ENCODE assay signal across 1 cellular context in the genomic region with DNA sequence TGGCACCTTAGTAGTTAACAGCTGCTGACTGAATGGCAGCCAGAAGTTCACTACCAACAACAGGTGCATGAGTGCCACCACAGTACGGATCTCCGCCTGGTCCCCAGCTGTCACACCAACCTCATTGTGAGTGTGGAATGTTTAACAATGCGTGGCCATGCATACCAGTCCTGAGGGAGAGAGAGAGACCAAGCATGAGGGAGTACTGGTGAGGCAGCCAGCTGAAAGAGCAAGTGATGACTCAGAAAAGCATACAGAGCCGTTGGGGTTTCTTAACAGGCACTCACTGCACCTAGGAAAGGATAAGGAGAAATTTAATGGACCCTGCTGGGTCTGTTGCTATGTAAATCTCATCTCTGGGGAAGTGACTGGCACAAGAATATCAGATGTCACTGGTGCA.
TF ChIP-seq lines count a peak whose summit lies in the region.

No MANE protein-coding gene starts in this region.

TF ChIP-seq in GM23338, 12 proteins besides CTCF, POLR2A, EP300 and RAD21 (continued from another document):
- TF ChIP-seq ZNF462 (CRISPR knock-in tag; IDR thresholded peaks at IDR 0.05) (no peak), NANOG (IDR thresholded peaks at IDR 0.05; ENCODE audit: borderline replicate concordance) (no peak), ZNF114 (CRISPR knock-in tag; IDR thresholded peaks at IDR 0.05) (no peak), STAT1 (IDR thresholded peaks at IDR 0.05; ENCODE audit: unreplicated experiment) (no peak), JUNB (IDR thresholded peaks at IDR 0.05; ENCODE audit: unreplicated experiment) (no peak)
- TF ChIP-seq, protein P1, sequence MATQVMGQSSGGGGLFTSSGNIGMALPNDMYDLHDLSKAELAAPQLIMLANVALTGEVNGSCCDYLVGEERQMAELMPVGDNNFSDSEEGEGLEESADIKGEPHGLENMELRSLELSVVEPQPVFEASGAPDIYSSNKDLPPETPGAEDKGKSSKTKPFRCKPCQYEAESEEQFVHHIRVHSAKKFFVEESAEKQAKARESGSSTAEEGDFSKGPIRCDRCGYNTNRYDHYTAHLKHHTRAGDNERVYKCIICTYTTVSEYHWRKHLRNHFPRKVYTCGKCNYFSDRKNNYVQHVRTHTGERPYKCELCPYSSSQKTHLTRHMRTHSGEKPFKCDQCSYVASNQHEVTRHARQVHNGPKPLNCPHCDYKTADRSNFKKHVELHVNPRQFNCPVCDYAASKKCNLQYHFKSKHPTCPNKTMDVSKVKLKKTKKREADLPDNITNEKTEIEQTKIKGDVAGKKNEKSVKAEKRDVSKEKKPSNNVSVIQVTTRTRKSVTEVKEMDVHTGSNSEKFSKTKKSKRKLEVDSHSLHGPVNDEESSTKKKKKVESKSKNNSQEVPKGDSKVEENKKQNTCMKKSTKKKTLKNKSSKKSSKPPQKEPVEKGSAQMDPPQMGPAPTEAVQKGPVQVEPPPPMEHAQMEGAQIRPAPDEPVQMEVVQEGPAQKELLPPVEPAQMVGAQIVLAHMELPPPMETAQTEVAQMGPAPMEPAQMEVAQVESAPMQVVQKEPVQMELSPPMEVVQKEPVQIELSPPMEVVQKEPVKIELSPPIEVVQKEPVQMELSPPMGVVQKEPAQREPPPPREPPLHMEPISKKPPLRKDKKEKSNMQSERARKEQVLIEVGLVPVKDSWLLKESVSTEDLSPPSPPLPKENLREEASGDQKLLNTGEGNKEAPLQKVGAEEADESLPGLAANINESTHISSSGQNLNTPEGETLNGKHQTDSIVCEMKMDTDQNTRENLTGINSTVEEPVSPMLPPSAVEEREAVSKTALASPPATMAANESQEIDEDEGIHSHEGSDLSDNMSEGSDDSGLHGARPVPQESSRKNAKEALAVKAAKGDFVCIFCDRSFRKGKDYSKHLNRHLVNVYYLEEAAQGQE (IDR thresholded peaks at IDR 0.05; ENCODE audit: unreplicated experiment), result no peak
- TF ChIP-seq, protein P2, sequence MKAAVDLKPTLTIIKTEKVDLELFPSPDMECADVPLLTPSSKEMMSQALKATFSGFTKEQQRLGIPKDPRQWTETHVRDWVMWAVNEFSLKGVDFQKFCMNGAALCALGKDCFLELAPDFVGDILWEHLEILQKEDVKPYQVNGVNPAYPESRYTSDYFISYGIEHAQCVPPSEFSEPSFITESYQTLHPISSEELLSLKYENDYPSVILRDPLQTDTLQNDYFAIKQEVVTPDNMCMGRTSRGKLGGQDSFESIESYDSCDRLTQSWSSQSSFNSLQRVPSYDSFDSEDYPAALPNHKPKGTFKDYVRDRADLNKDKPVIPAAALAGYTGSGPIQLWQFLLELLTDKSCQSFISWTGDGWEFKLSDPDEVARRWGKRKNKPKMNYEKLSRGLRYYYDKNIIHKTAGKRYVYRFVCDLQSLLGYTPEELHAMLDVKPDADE (IDR thresholded peaks at IDR 0.05), result no peak
